8 cellular contexts compared by ENCODE assay signal in genomic region chr10:70364001-70364771, GRCh38. TPM values are rescaled to one million over a fixed set of nuclear protein-coding genes. Genes with fewer than 3 reads are reported as not detected.
DNase-seq lines count a peak whose midpoint lies in the region; ATAC-seq lines count a peak whose summit lies in the region.

No MANE protein-coding gene starts in this region.

- peak overlapping the region; percentile 57 for H3K9ac ChIP-seq in endocrine pancreas (ENCODE audit: control insufficient read depth, insufficient read depth, low read length)

- peak overlapping the region; percentile 62 for H3K27ac ChIP-seq in mesodermal cell (ENCODE audit: low read depth, low read length, severe bottlenecking)

- WGBS in mesodermal cell (ENCODE audit: insufficient coverage in 2 of 2), 2 experiments, result 24 to 36% methylated on average over 10 to 12 of the region's 14 CpGs

- H3K27me3 ChIP-seq in endocrine pancreas (ENCODE audit: control insufficient read depth, insufficient read depth, low read length), result no peaks in the 10 kb centered on the region

- H3K4me3 ChIP-seq in endocrine pancreas (ENCODE audit: control insufficient read depth, insufficient read depth, low read length) (no peak overlapping the region), mesodermal cell (ENCODE audit: extremely low read depth, insufficient read depth, low read length, poor library complexity, severe bottlenecking) (no peak overlapping the region)

- H3K36me3 ChIP-seq in endocrine pancreas (ENCODE audit: control insufficient read depth, insufficient read depth, low read length) (no peaks in the 10 kb centered on the region), mesodermal cell (ENCODE audit: control insufficient read depth, insufficient read depth, low read length) (no peaks in the 10 kb centered on the region)

- no peaks in the 10 kb centered on the region for H3K9me3 ChIP-seq in endocrine pancreas (ENCODE audit: control insufficient read depth, low read length)
- H3K9me3 ChIP-seq in mesodermal cell (ENCODE audit: control insufficient read depth, low read length), result no peaks in the 10 kb centered on the region

- ATAC-seq in GM19397 (IDR thresholded peaks at IDR 0.05; ENCODE audit: unreplicated experiment), result peak; percentile 82

- no peaks in the 10 kb centered on the region for H3K4me1 ChIP-seq in endocrine pancreas (ENCODE audit: control insufficient read depth, insufficient read depth, low read length)
- H3K4me1 ChIP-seq in mesodermal cell (ENCODE audit: control insufficient read depth, insufficient read depth, low read length, poor library complexity, severe bottlenecking), result peaks cover 8% of the 10 kb centered on the region

- DNase-seq in C1 segment of cervical spinal cord (lab: John Stamatoyannopoulos, UW), result peak; percentile 28 to 89 (median 84)
- DNase-seq in HK-2 (ENCODE audit: unreplicated experiment), result peak; percentile 94
- DNase-seq in NOMO-1 treated with DMSO at 0.1 percent for 48 hours (lab: John Stamatoyannopoulos, UW; ENCODE audit: unreplicated experiment), result peak; percentile 97
- peak; percentile 59 to 78 (median 63) for DNase-seq in activated CD8-positive, alpha-beta memory T cell treated with anti-CD3 and anti-CD28 coated beads for 48 hours (ENCODE audit: low read depth in 2 of 3, low spot score in 2 of 3)
- DNase-seq in stimulated activated CD8-positive, alpha-beta memory T cell treated with anti-CD3 and anti-CD28 coated beads, Interleukin-15, amount 100 ng/mL, for 1 hour (ENCODE audit: low read depth), result peak; percentile 62

RNA-seq across cellular contexts. Expression of gene LRRC20, which starts 18.2 kb away (rescaled TPM):
- 13.5 TPM for polyA plus RNA-seq in mesodermal cell (2013, experiment 1 of 2)
- 12.5 TPM for polyA plus RNA-seq in mesodermal cell (2013, experiment 2 of 2)

RNA-seq across cellular contexts. Expression of gene EIF4EBP2, which starts 39.8 kb away (rescaled TPM):
- polyA plus RNA-seq in mesodermal cell (2013, experiment 1 of 2), result 62.8 TPM
- 56.5 TPM for polyA plus RNA-seq in mesodermal cell (2013, experiment 2 of 2)
